ENCODE assay signal across 8 cellular contexts in the genomic region with DNA sequence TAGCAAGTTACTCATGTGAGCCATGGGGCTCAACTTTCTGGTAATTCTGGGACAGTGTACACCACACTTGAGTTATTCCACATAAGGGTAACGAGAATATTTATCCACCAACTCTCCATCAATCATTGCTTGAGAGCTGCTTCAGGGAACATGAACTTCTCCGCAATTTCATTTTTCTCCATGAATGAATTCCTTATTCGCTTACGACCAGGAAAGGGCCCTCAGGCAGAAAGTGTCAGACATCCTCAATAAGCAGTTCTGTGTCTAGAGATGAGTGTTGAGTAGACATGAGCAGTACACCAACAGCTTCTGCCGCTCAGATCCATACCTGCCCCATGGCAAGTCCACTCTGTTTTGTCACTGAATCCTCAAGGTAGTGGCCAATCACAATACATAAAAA. TPM values are rescaled to one million over a fixed set of nuclear protein-coding genes. Genes with fewer than 3 reads are reported as not detected.
"Had no signal": no experiment of that assay in that cellular context is flagged by ENCODE, and none has a peak within 500 bp of the region (broad histone marks: within the 10 kb centered on the region; RNA-seq: fewer than 3 reads in every experiment).

No MANE protein-coding gene starts in this region.

- H3K36me3 Mint-ChIP-seq: IgD-negative memory B cell had no signal

- DNase-seq: H9, HCEC 1CT, KBM-7 had no signal

- H3K27ac Mint-ChIP-seq: GM23338, H9, IgD-negative memory B cell had no signal

- ATAC-seq: GM23338, HepG2 had no signal

- H3K4me3 Mint-ChIP-seq: GM23338, H9, IgD-negative memory B cell had no signal

- H3K4me1 Mint-ChIP-seq: GM23338, H9, IgD-negative memory B cell had no signal

RNA-seq across cellular contexts. Expression of a gene that starts 24.8 kb away (rescaled TPM):
- total RNA-seq: GM23338, H1, H9, HepG2, HT1080 had no signal

RNA-seq across cellular contexts. Expression of a gene that starts 38.8 kb away (rescaled TPM):
- total RNA-seq: GM23338, H1, H9, HepG2, HT1080 had no signal

RNA-seq across cellular contexts. Expression of a gene that starts 57.6 kb away (rescaled TPM):
- total RNA-seq: GM23338, H1, H9, HepG2, HT1080 had no signal
